In the genomic region with DNA sequence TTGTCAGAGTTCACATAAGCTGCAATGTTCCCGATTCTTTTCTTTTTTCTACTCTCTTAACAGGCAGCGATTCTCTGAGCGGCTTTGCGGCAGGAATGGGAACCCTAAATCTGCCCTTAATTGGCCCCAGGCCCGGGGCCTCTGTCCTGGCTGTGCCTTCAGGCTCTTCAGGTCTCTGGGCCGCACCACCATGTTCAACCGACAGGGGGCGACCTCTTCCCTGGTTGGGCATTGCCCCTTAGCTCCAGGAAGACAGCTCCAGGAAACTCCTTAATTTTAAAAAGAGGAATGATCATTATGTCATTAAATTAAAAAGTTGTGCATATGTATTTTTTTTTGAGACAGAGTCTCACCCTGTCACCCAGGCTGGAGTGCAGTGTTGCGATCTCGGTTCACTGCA, we compare ENCODE assay signal across 1 cellular context.
TF ChIP-seq lines count a peak whose summit lies in the region.

No MANE protein-coding gene starts in this region.

TF ChIP-seq in SK-N-SH, 30 proteins besides CTCF, POLR2A, EP300 and RAD21 (continued from another document):
- TF ChIP-seq PBX3 (IDR thresholded peaks at IDR 0.05) (no peak), CHD2 (IDR thresholded peaks at IDR 0.05; ENCODE audit: low read length, partially characterized antibody) (no peak), FOXJ3 (CRISPR knock-in tag; IDR thresholded peaks at IDR 0.05) (no peak), JUND (IDR thresholded peaks at IDR 0.05) (no peak)
